In the genomic region with DNA sequence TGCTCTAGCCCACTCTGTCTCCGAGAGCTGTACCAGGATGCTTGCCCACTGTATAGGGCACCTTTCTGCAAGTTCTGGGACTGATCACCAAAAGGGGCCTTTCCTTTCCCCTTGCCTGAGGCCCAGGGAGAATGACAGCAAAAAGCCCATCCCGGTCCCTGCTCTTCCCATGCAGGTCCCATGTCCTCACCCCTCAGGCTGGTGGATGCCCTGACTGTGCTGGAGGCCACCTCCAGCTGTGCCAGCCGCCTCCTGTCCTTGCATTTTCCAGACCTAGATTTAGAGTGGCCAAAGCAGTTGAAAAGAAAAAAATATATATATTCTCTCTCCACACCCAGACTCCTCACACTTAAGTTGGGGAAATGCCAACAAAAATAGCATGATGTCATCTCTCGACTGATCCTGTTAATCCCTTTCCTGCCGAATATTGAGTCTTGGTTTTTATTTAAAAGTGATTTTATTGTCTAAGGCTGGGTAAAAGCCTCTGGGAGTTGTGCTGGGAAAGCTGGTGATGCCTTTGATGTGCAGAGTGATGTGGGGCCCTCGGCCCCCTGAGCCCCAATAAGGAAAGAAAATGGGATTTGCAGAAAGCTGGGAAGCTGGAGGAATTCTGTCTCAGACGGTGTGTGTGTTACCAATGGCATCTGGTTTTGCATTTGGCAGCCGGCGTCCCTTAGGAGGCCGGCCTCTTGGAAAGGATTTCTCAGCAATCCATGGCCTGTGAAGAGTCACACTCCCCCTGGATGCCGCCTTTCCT, we compare ENCODE assay signal across 12 cellular contexts. TPM values are rescaled to one million over a fixed set of nuclear protein-coding genes. Genes with fewer than 3 reads are reported as not detected.
A peak's percentile ranks its signal among the peaks of the same experiment; 100 is the strongest.
DNase-seq lines count a peak whose midpoint lies in the region; ATAC-seq and TF ChIP-seq lines count a peak whose summit lies in the region.
"Had no signal": no experiment of that assay in that cellular context is flagged by ENCODE, and none has a peak within 500 bp of the region (broad histone marks: within the 10 kb centered on the region; RNA-seq: fewer than 3 reads in every experiment).

No MANE protein-coding gene starts in this region.

- H3K9me3 ChIP-seq in SJCRH30 (replicated peaks) (no peaks in the 10 kb centered on the region), osteoblast (ENCODE audit: low read depth, low read length) (no peaks in the 10 kb centered on the region)
- H3K9me3 ChIP-seq: pancreas had no signal

- no peak for TF ChIP-seq CTCF in fibroblast of mammary gland (conservative IDR thresholded peaks at IDR 0.05; ENCODE audit: control insufficient read depth, insufficient read depth, low read depth, low read length)
- no peak for TF ChIP-seq CTCF in osteoblast (IDR thresholded peaks at IDR 0.05; ENCODE audit: extremely low read depth, low read depth, low read length)
- no peak for TF ChIP-seq CTCF in progenitor cell of endocrine pancreas (IDR thresholded peaks at IDR 0.05; ENCODE audit: unreplicated experiment)

- no peaks in the 10 kb centered on the region for H3K36me3 ChIP-seq in SJCRH30
- H3K36me3 ChIP-seq in osteoblast (ENCODE audit: insufficient read depth, low read length), result no peaks in the 10 kb centered on the region
- H3K36me3 ChIP-seq: cardiac muscle cell, pancreas had no signal

- ATAC-seq in HG03460 (IDR thresholded peaks at IDR 0.05; ENCODE audit: unreplicated experiment), result no peak
- ATAC-seq: pancreas had no signal

- peak overlapping the region; percentile 13; the same call in 1 of the 2 replicates for H3K27ac ChIP-seq in SJCRH30
- peak overlapping the region; percentile 90 for H3K27ac ChIP-seq in osteoblast (ENCODE audit: low read depth, low read length)
- H3K27ac ChIP-seq: cardiac muscle cell, pancreas had no signal

- H3K36me3 Mint-ChIP-seq in progenitor cell of endocrine pancreas (ENCODE audit: insufficient read depth), result no peaks in the 10 kb centered on the region

- no peak overlapping the region for H3K27ac Mint-ChIP-seq in progenitor cell of endocrine pancreas

- H3K4me3 Mint-ChIP-seq in progenitor cell of endocrine pancreas (ENCODE audit: low read depth), result no peak overlapping the region

- H3K79me2 ChIP-seq in osteoblast (ENCODE audit: insufficient read depth, low read length), result no peaks in the 10 kb centered on the region

- peak overlapping the region; percentile 79 for H2AFZ ChIP-seq in osteoblast (ENCODE audit: low read length)

- DNase-seq in H4 (ENCODE audit: low spot score) (peak; percentile 69), SJCRH30 (peak; percentile 60 to 81), fibroblast of mammary gland (ENCODE audit: low read depth) (peak; percentile 88), osteoblast (ENCODE audit: insufficient read length, low spot score, missing footprints) (peak; percentile 67), germinal center (ENCODE audit: low spot score) (no peak), DMS114 treated with DMSO at 0.1 percent for 48 hours (lab: John Stamatoyannopoulos, UW; ENCODE audit: unreplicated experiment) (no peak), progenitor cell of endocrine pancreas (ENCODE audit: low spot score, unreplicated experiment) (no peak)
- DNase-seq: H7, NCI-H2029 treated with DMSO at 0.1 percent for 48 hours, pancreas had no signal

- H3K27me3 ChIP-seq in SJCRH30 (no peaks in the 10 kb centered on the region), osteoblast (ENCODE audit: insufficient read depth, low read length) (no peaks in the 10 kb centered on the region)
- H3K27me3 ChIP-seq: cardiac muscle cell, pancreas had no signal

- no peaks in the 10 kb centered on the region for H3K27me3 Mint-ChIP-seq in progenitor cell of endocrine pancreas

- H3K9me3 Mint-ChIP-seq in progenitor cell of endocrine pancreas (ENCODE audit: low read depth), result peaks cover 4% of the 10 kb centered on the region

- peaks cover 3% of the 10 kb centered on the region for H3K4me1 Mint-ChIP-seq in progenitor cell of endocrine pancreas (ENCODE audit: low read depth)

- H4K20me1 ChIP-seq in osteoblast (ENCODE audit: insufficient read depth, low read length), result no peaks in the 10 kb centered on the region

- H3K4me1 ChIP-seq in SJCRH30 (peaks cover 27% of the 10 kb centered on the region), osteoblast (ENCODE audit: insufficient read depth, low read length) (peaks cover 38% of the 10 kb centered on the region)

- H3K4me2 ChIP-seq in osteoblast (ENCODE audit: insufficient read depth, low read length), result peak overlapping the region; percentile 79

- peak overlapping the region; percentile 9; the same call in 1 of the 2 replicates for H3K4me3 ChIP-seq in SJCRH30
- no peak overlapping the region for H3K4me3 ChIP-seq in fibroblast of mammary gland (ENCODE audit: control insufficient read depth, low read depth, low read length)
- H3K4me3 ChIP-seq in osteoblast (ENCODE audit: insufficient read depth, low read length), result peak overlapping the region; percentile 52
- H3K4me3 ChIP-seq: cardiac muscle cell, pancreas had no signal

RNA-seq across cellular contexts. Expression of a gene that starts 29.3 kb away (rescaled TPM):
- 375 and 436 TPM in 2 replicates for total RNA-seq in H4 (2014; rRNA removed; shearing (Covaris generic))
- 57.5 and 58.2 TPM in 2 replicates for total RNA-seq in SJCRH30 (2014; rRNA removed; shearing (Covaris generic))
- total RNA-seq in osteoblast, result 1,563 and 1,708 TPM in 2 replicates
- total RNA-seq in progenitor cell of endocrine pancreas, result 284 and 300 TPM in 2 replicates

Comparison
In these comparisons a context has a peak if more than half of its experiments do, and no peak if none do; other contexts are left out.
1. DNase-seq: peak in H4 (single experiment), SJCRH30 (2 of 2), fibroblast of mammary gland (single experiment) and osteoblast (single experiment); none in germinal center (single experiment), DMS114 treated with DMSO at 0.1 percent for 48 hours (single experiment) and progenitor cell of endocrine pancreas (single experiment).